In genomic region chr7:74253975-74254857, GRCh38 we compare ENCODE assay signal across 8 cellular contexts. TPM values are rescaled to one million over a fixed set of nuclear protein-coding genes. Genes with fewer than 3 reads are reported as not detected.
A peak's percentile ranks its signal among the peaks of the same experiment; 100 is the strongest.
DNase-seq lines count a peak whose midpoint lies in the region; FAIRE-seq and TF ChIP-seq lines count a peak whose summit lies in the region.

Gene RFC2 (minus strand): TSS chr7:74254399. CDS start chr7:74254383, 16 bp downstream.

- H3K4me1 Mint-ChIP-seq in neural crest cell: peaks cover 22% of the 10 kb centered on the region

- H3K9me3 Mint-ChIP-seq in neural crest cell: no peaks in the 10 kb centered on the region

- no peaks in the 10 kb centered on the region for H3K27me3 Mint-ChIP-seq in neural crest cell (ENCODE audit: low read depth)

- no peaks in the 10 kb centered on the region for H3K27me3 ChIP-seq in stomach smooth muscle (ENCODE audit: control insufficient read depth in 1 of 2, insufficient read depth in 2 of 2, low read length in 2 of 2)

- H3K9ac ChIP-seq in ES-I3 (ENCODE audit: low read depth, low read length) (peak within 1 kb of the TSS; percentile 93), stomach smooth muscle (ENCODE audit: low read length in 2 of 2) (peak within 1 kb of the TSS; percentile 86 to 88)

- H3K27ac Mint-ChIP-seq in neural crest cell (ENCODE audit: unreplicated experiment): peak within 1 kb of the TSS; percentile 94

- DNase-seq in H54 (ENCODE audit: insufficient read length, low spot score) (peak; percentile 95), M059J (ENCODE audit: low read depth) (peak; percentile 97), SHP77 treated with DMSO at 0.1 percent for 48 hours (lab: John Stamatoyannopoulos, UW) (peak; percentile 70), activated gamma-delta T cell (lab: John Stamatoyannopoulos, UW) (peak; percentile 96), fibroblast of villous mesenchyme (ENCODE audit: low read depth) (peak; percentile 97), neural crest cell (ENCODE audit: low read depth, low spot score) (peak; percentile 97)

- H3K9me3 ChIP-seq in ES-I3 (ENCODE audit: control insufficient read depth, insufficient read depth, low read length) (no peaks in the 10 kb centered on the region), stomach smooth muscle (ENCODE audit: control insufficient read depth in 2 of 2, low read length in 2 of 2) (no peaks in the 10 kb centered on the region)

- peak; percentile 80 for TF ChIP-seq POLR2A in H54 (IDR thresholded peaks at IDR 0.05; ENCODE audit: low read depth, low read length)

- H3K4me1 ChIP-seq in ES-I3 (ENCODE audit: insufficient read depth, low read length) (no peaks in the 10 kb centered on the region; the same call in 1 of the 2 replicates), stomach smooth muscle (ENCODE audit: control insufficient read depth, insufficient read depth, low read length) (peaks cover 15% of the 10 kb centered on the region)

- FAIRE-seq in H54 (lab: Jason Lieb, UNC): no peak

- H3K4me3 Mint-ChIP-seq in neural crest cell: peak within 1 kb of the TSS; percentile 94

- peak; percentile 18 for TF ChIP-seq CTCF in fibroblast of villous mesenchyme (IDR thresholded peaks at IDR 0.05; ENCODE audit: insufficient read depth, low read depth, low read length)
- TF ChIP-seq CTCF in neural crest cell (conservative IDR thresholded peaks at IDR 0.05): peak; percentile 50

- H3K36me3 Mint-ChIP-seq in neural crest cell (ENCODE audit: low read depth): peaks cover 12% of the 10 kb centered on the region

- H3K36me3 ChIP-seq in ES-I3 (ENCODE audit: insufficient read depth, low read length) (peaks cover 12% of the 10 kb centered on the region), stomach smooth muscle (ENCODE audit: control insufficient read depth in 2 of 2, insufficient read depth in 2 of 2, low read length in 2 of 2) (peaks cover 4 to 9% of the 10 kb centered on the region in 2 donors)

- peak within 1 kb of the TSS; percentile 94 for H3K27ac ChIP-seq in stomach smooth muscle (ENCODE audit: low read length)

- H3K4me3 ChIP-seq in fibroblast of villous mesenchyme (ENCODE audit: low read depth, low read length) (peak within 1 kb of the TSS; percentile 95), stomach smooth muscle (ENCODE audit: low read length in 2 of 2) (peak within 1 kb of the TSS; percentile 84 to 95)

RNA-seq across cellular contexts. Expression of gene RFC2, which starts in this region (rescaled TPM):
- total RNA-seq in M059J (2014; rRNA removed; shearing (Covaris generic)): 72.9 and 105 TPM in 2 replicates
- total RNA-seq in fibroblast of villous mesenchyme (18.4 and 22.0 TPM in 2 replicates), neural crest cell (77.0 and 80.4 TPM in 2 replicates)

Comparison
In these comparisons a context has a peak if more than half of its experiments do, and no peak if none do; other contexts are left out.
1. Peak in every context shown above with its lines: DNase-seq, H3K4me3 ChIP-seq and H3K27ac ChIP-seq.